In genomic region chr5:65102826-65103673, GRCh38 we compare ENCODE assay signal across 8 cellular contexts.
A peak's percentile ranks its signal among the peaks of the same experiment; 100 is the strongest.
DNase-seq lines count a peak whose midpoint lies in the region; ATAC-seq and TF ChIP-seq lines count a peak whose summit lies in the region.

No MANE protein-coding gene starts in this region.

- no peak for TF ChIP-seq CTCF in epithelial cell of esophagus (IDR thresholded peaks at IDR 0.05; ENCODE audit: insufficient read depth, low read depth, low read length, missing control alignments)

- H3K36me3 ChIP-seq in muscle layer of colon (ENCODE audit: insufficient read depth, low read length) = no peaks in the 10 kb centered on the region

- DNase-seq in ACHN = peak; percentile 65
- DNase-seq in NCI-H510A treated with DMSO at 0.1 percent for 48 hours (lab: John Stamatoyannopoulos, UW) = peak; percentile 43
- DNase-seq in activated CD8-positive, alpha-beta memory T cell treated with anti-CD3 and anti-CD28 coated beads, Interleukin-2, amount 50 U/mL, for 1 hour (ENCODE audit: extremely low read depth) = peak; percentile 36
- peak; percentile 46 for DNase-seq in epithelial cell of esophagus (ENCODE audit: low read depth)

- H3K27ac ChIP-seq in muscle layer of colon (ENCODE audit: low read depth, low read length) = peak overlapping the region; percentile 60

- in situ Hi-C loops in ACHN (cut with HindIII; ENCODE audit: low pct_ligation_motif_present, low pct_unique_long_range_greater_than_20kb, low sequenced_read_pairs) = no loop called here

- H3K36me3 Mint-ChIP-seq in stimulated activated naive CD8-positive, alpha-beta T cell treated with anti-CD3 and anti-CD28 coated beads, Interleukin-15, Interleukin-2, amounts not matched to agents 100 ng/mL and 50 ng/mL, for 24 hours (ENCODE audit: low read depth) = no peaks in the 10 kb centered on the region

- no peaks in the 10 kb centered on the region for H3K9me3 Mint-ChIP-seq in stimulated activated naive CD8-positive, alpha-beta T cell treated with anti-CD3 and anti-CD28 coated beads, Interleukin-15, Interleukin-2, amounts not matched to agents 100 ng/mL and 50 ng/mL, for 24 hours

- ATAC-seq in GM18867 (IDR thresholded peaks at IDR 0.05; ENCODE audit: unreplicated experiment) = peak; percentile 88
- peak; percentile 71 for ATAC-seq in HG03066 (IDR thresholded peaks at IDR 0.05; ENCODE audit: low read depth, unreplicated experiment)

- peaks cover 12% of the 10 kb centered on the region for H3K4me1 ChIP-seq in muscle layer of colon (ENCODE audit: insufficient read depth, low read length)

- H3K27ac Mint-ChIP-seq in stimulated activated naive CD8-positive, alpha-beta T cell treated with anti-CD3 and anti-CD28 coated beads, Interleukin-15, Interleukin-2, amounts not matched to agents 100 ng/mL and 50 ng/mL, for 24 hours = peak overlapping the region; percentile 86

- H3K4me1 Mint-ChIP-seq in stimulated activated naive CD8-positive, alpha-beta T cell treated with anti-CD3 and anti-CD28 coated beads, Interleukin-15, Interleukin-2, amounts not matched to agents 100 ng/mL and 50 ng/mL, for 24 hours (ENCODE audit: low read depth) = peaks cover 39% of the 10 kb centered on the region

- peak overlapping the region; percentile 81 for H3K4me3 Mint-ChIP-seq in stimulated activated naive CD8-positive, alpha-beta T cell treated with anti-CD3 and anti-CD28 coated beads, Interleukin-15, Interleukin-2, amounts not matched to agents 100 ng/mL and 50 ng/mL, for 24 hours

- H3K4me3 ChIP-seq in epithelial cell of esophagus (ENCODE audit: low read length) = peak overlapping the region; percentile 56
- peak overlapping the region; percentile 55 to 63 for H3K4me3 ChIP-seq in muscle layer of colon (ENCODE audit: low read depth in 1 of 2, low read length in 2 of 2)

- no peaks in the 10 kb centered on the region for H3K27me3 ChIP-seq in muscle layer of colon (ENCODE audit: control insufficient read depth in 1 of 2, insufficient read depth in 2 of 2, low read length in 2 of 2)

- H3K27me3 Mint-ChIP-seq in stimulated activated naive CD8-positive, alpha-beta T cell treated with anti-CD3 and anti-CD28 coated beads, Interleukin-15, Interleukin-2, amounts not matched to agents 100 ng/mL and 50 ng/mL, for 24 hours = no peaks in the 10 kb centered on the region

- H3K9me3 ChIP-seq in muscle layer of colon (ENCODE audit: low read length) = no peaks in the 10 kb centered on the region

- peak overlapping the region; percentile 30 for H3K9ac ChIP-seq in muscle layer of colon (ENCODE audit: low read length)

Comparison
In these comparisons a context has a peak if more than half of its experiments do, and no peak if none do; other contexts are left out.
1. Peak in every context shown above with its lines: DNase-seq, ATAC-seq, H3K4me3 ChIP-seq and H3K27ac ChIP-seq.